ENCODE assay signal across 16 cellular contexts in genomic region chr6:132270745-132271414, GRCh38.
DNase-seq lines count a peak whose midpoint lies in the region; ATAC-seq and TF ChIP-seq lines count a peak whose summit lies in the region.
"Had no signal": no experiment of that assay in that cellular context is flagged by ENCODE, and none has a peak within 500 bp of the region (broad histone marks: within the 10 kb centered on the region; RNA-seq: fewer than 3 reads in every experiment).

No MANE protein-coding gene starts in this region.

- CTCF ChIA-PET in SK-N-SH (lab: Yijun Ruan, JAX) = interaction anchor here (1.2 to 1.5 kb wide), 4 partner anchors 8 to 213 kb away, joined by 4 to 14 read pairs (median 5); no protein-coding TSS in a partner anchor

- no peaks in the 10 kb centered on the region for H4K20me1 ChIP-seq in SK-N-SH (ENCODE audit: insufficient read depth)

- WGBS in SK-N-SH (ENCODE audit: low lambda C conversion rate) = 12% methylated on average over 4 of the region's 4 CpGs

- no peak overlapping the region for H2AFZ ChIP-seq in SK-N-SH (ENCODE audit: low read depth)

- no peaks in the 10 kb centered on the region for H3K9me2 ChIP-seq in SK-N-SH

- H3K4me3 ChIP-seq in SK-N-SH (ENCODE audit: low read depth in 2 of 2, low read length in 1 of 2) = no peak overlapping the region
- no peak overlapping the region for H3K4me3 ChIP-seq in muscle layer of duodenum (ENCODE audit: low read depth in 1 of 2, low read length in 2 of 2)
- H3K4me3 ChIP-seq: psoas muscle had no signal

- no peaks in the 10 kb centered on the region for H3K79me2 ChIP-seq in SK-N-SH (ENCODE audit: insufficient read depth)

- intact Hi-C loops in cardiac septum (cut with DNase I) = no loop called here

- H3K4me1 ChIP-seq in SK-N-SH (ENCODE audit: control insufficient read depth in 1 of 2, insufficient read depth in 2 of 2, low read depth in 1 of 2, low read length in 1 of 2) (no peaks in the 10 kb centered on the region), muscle layer of duodenum (ENCODE audit: control insufficient read depth in 1 of 2, insufficient read depth in 2 of 2, low read length in 2 of 2) (peaks cover 0 to 6% of the 10 kb centered on the region in 2 donors)
- H3K4me1 ChIP-seq: psoas muscle had no signal

- ATAC-seq in GM21390 (IDR thresholded peaks at IDR 0.05; ENCODE audit: unreplicated experiment) (no peak), GM19455 (IDR thresholded peaks at IDR 0.05; ENCODE audit: unreplicated experiment) (no peak)
- ATAC-seq: psoas muscle had no signal

- DNase-seq in DMS53 (lab: John Stamatoyannopoulos, UW) (peak; percentile 59), NCI-H1092 treated with DMSO at 0.1 percent for 48 hours (lab: John Stamatoyannopoulos, UW) (peak; percentile 10), SK-N-SH (no peak), H4 (ENCODE audit: low spot score) (no peak), cardiac septum (ENCODE audit: low spot score) (no peak)
- DNase-seq: activated CD4-positive, alpha-beta memory T cell treated with anti-CD3 and anti-CD28 coated beads for 36 hours; activated effector memory CD4-positive, alpha-beta T cell treated with Interleukin-2 at 50 U/mL for 16 hours; foreskin melanocyte; H7; NCI-H526 treated with DMSO at 0.1 percent for 48 hours; psoas muscle; SIG-M5; stimulated activated CD4-positive, alpha-beta T cell treated with anti-CD3 and anti-CD28 coated beads, Interleukin-2, amount 100 ng/mL, for 24 hours had no signal

- no peak for TF ChIP-seq RAD21 in SK-N-SH (IDR thresholded peaks at IDR 0.05; ENCODE audit: low read length)

- no peaks in the 10 kb centered on the region for H3F3A ChIP-seq in SK-N-SH (replicated peaks; ENCODE audit: insufficient read depth)

- H3K27ac ChIP-seq in SK-N-SH (ENCODE audit: low read depth in 2 of 2, low read length in 1 of 2) (no peak overlapping the region), muscle layer of duodenum (ENCODE audit: low read length) (peak overlapping the region; percentile 34)
- H3K27ac ChIP-seq: psoas muscle had no signal

- POLR2A ChIA-PET in SK-N-SH (lab: Yijun Ruan, JAX) = no interaction called here

- TF ChIP-seq CTCF in SK-N-SH (IDR thresholded peaks at IDR 0.05) = no peak

- peaks cover 6% of the 10 kb centered on the region; the same call in 1 of the 2 replicates for H3K27me3 ChIP-seq in SK-N-SH (ENCODE audit: insufficient read depth)
- no peaks in the 10 kb centered on the region for H3K27me3 ChIP-seq in muscle layer of duodenum (ENCODE audit: low read depth, low read length)

- no peak overlapping the region for H3K9ac ChIP-seq in SK-N-SH

- no peak for TF ChIP-seq EP300 in SK-N-SH (IDR thresholded peaks at IDR 0.05; ENCODE audit: borderline replicate concordance in 1 of 2, low read depth in 1 of 2, low read length in 1 of 2)

- H3K9me3 ChIP-seq in SK-N-SH (no peaks in the 10 kb centered on the region), muscle layer of duodenum (ENCODE audit: control insufficient read depth in 1 of 2, low read length in 2 of 2) (no peaks in the 10 kb centered on the region)
- H3K9me3 ChIP-seq: psoas muscle had no signal

- H3K36me3 ChIP-seq in SK-N-SH (replicated peaks in 1 of 2; ENCODE audit: control insufficient read depth in 1 of 2, insufficient read depth in 2 of 2, low read length in 1 of 2) (no peaks in the 10 kb centered on the region), muscle layer of duodenum (ENCODE audit: control insufficient read depth in 1 of 2, insufficient read depth in 2 of 2, low read length in 2 of 2) (no peaks in the 10 kb centered on the region)

- H3K4me2 ChIP-seq in SK-N-SH = 0 out of 2 replicates have a peak overlapping the region, but pooled peaks have one; percentile 10

TF ChIP-seq in SK-N-SH, 30 proteins besides CTCF, POLR2A, EP300 and RAD21:
- TF ChIP-seq NRF1 (IDR thresholded peaks at IDR 0.05; ENCODE audit: low read depth, low read length) (no peak), FOXJ3 (CRISPR knock-in tag; IDR thresholded peaks at IDR 0.05) (no peak)
TF ChIP-seq in SK-N-SH: peak in this region for 0.

Comparison
In these comparisons a context has a peak if more than half of its experiments do, and no peak if none do; other contexts are left out.
1. DNase-seq: peak in DMS53 (single experiment) and NCI-H1092 treated with DMSO at 0.1 percent for 48 hours (single experiment); none in SK-N-SH (single experiment), H4 (single experiment) and cardiac septum (single experiment).